In genomic region chr1:159091547-159092397, GRCh38 we compare ENCODE assay signal across 9 cellular contexts. TPM values are rescaled to one million over a fixed set of nuclear protein-coding genes. Genes with fewer than 3 reads are reported as not detected.
DNase-seq lines count a peak whose midpoint lies in the region; ATAC-seq and TF ChIP-seq lines count a peak whose summit lies in the region.
"Had no signal": no experiment of that assay in that cellular context is flagged by ENCODE, and none has a peak within 500 bp of the region (broad histone marks: within the 10 kb centered on the region; RNA-seq: fewer than 3 reads in every experiment).

No MANE protein-coding gene starts in this region.

- H3K4me2 ChIP-seq in fibroblast of lung (ENCODE audit: extremely low read depth, insufficient read depth, low read length): peak overlapping the region; percentile 48

- H3K4me1 Mint-ChIP-seq in MCF 10A (ENCODE audit: insufficient read depth, unreplicated experiment): peaks cover 32% of the 10 kb centered on the region
- peaks cover 23% of the 10 kb centered on the region for H3K4me1 Mint-ChIP-seq in T-helper 17 cell
- no peaks in the 10 kb centered on the region for H3K4me1 Mint-ChIP-seq in CD4-positive, alpha-beta T cell (ENCODE audit: low read depth)

- DNase-seq in MCF 10A (ENCODE audit: unreplicated experiment) (peak; percentile 88), breast epithelium (ENCODE audit: low spot score in 2 of 2) (no peak), T-helper 17 cell (no peak), fibroblast of lung (ENCODE audit: low read depth in 2 of 2) (peak; percentile 82 to 85), upper lobe of right lung (no peak), GM19238 (ENCODE audit: insufficient read length, low spot score) (no peak)
- DNase-seq in CD4-positive, alpha-beta T cell: no peak
- DNase-seq: Caco-2 had no signal

- H3K9me3 ChIP-seq in breast epithelium: no peaks in the 10 kb centered on the region
- no peaks in the 10 kb centered on the region for H3K9me3 ChIP-seq in T-helper 17 cell (ENCODE audit: control insufficient read depth, low read length, poor library complexity, severe bottlenecking)
- no peaks in the 10 kb centered on the region for H3K9me3 ChIP-seq in fibroblast of lung (ENCODE audit: control insufficient read depth, insufficient read depth, low read depth, low read length)
- no peaks in the 10 kb centered on the region for H3K9me3 ChIP-seq in upper lobe of right lung
- H3K9me3 ChIP-seq in CD4-positive, alpha-beta T cell (ENCODE audit: control insufficient read depth, low read length): no peaks in the 10 kb centered on the region
- H3K9me3 ChIP-seq: Caco-2 had no signal

- H3K4me1 ChIP-seq in breast epithelium: no peaks in the 10 kb centered on the region
- H3K4me1 ChIP-seq in fibroblast of lung (ENCODE audit: control insufficient read depth, extremely low read depth, insufficient read depth, low read length): peaks cover 16% of the 10 kb centered on the region
- H3K4me1 ChIP-seq in upper lobe of right lung: no peaks in the 10 kb centered on the region
- H3K4me1 ChIP-seq: Caco-2 had no signal

- H3K36me3 Mint-ChIP-seq in MCF 10A (ENCODE audit: insufficient read depth, unreplicated experiment): no peaks in the 10 kb centered on the region
- no peaks in the 10 kb centered on the region for H3K36me3 Mint-ChIP-seq in T-helper 17 cell (ENCODE audit: low read depth)
- no peaks in the 10 kb centered on the region for H3K36me3 Mint-ChIP-seq in CD4-positive, alpha-beta T cell (ENCODE audit: low read depth)

- intact Hi-C loops in MCF 10A (cut with micrococcal nuclease) (no loop called here), breast epithelium (cut with DNase I; ENCODE audit: low total_unique reads) (no loop called here), upper lobe of right lung (cut with DNase I) (no loop called here)
- intact Hi-C loops in CD4-positive, alpha-beta T cell (cut with DNase I, micrococcal nuclease): no loop called here

- peak; percentile 56 for ATAC-seq in T-helper 17 cell
- ATAC-seq in upper lobe of right lung: peak; percentile 50
- ATAC-seq in CD4-positive, alpha-beta T cell (ENCODE audit: poor library complexity): no peak
- ATAC-seq in HG02840 (IDR thresholded peaks at IDR 0.05; ENCODE audit: low FRiP score, unreplicated experiment): no peak

- no peaks in the 10 kb centered on the region for H4K20me1 ChIP-seq in fibroblast of lung (ENCODE audit: control insufficient read depth, extremely low read depth, insufficient read depth, low read length)

- no peaks in the 10 kb centered on the region for H3K36me3 ChIP-seq in breast epithelium
- H3K36me3 ChIP-seq in fibroblast of lung (ENCODE audit: control insufficient read depth, insufficient read depth, low read length): no peaks in the 10 kb centered on the region
- no peaks in the 10 kb centered on the region for H3K36me3 ChIP-seq in upper lobe of right lung

- H3K27ac Mint-ChIP-seq in MCF 10A (ENCODE audit: low read depth, unreplicated experiment) (peak overlapping the region; percentile 61), T-helper 17 cell (peak overlapping the region; percentile 87)
- no peak overlapping the region for H3K27ac Mint-ChIP-seq in CD4-positive, alpha-beta T cell

- H3K4me3 ChIP-seq in breast epithelium: no peak overlapping the region
- no peak overlapping the region for H3K4me3 ChIP-seq in fibroblast of lung (replicated peaks in 1 of 4; ENCODE audit: control extremely low read depth in 1 of 4, insufficient read depth in 1 of 4, low read depth in 3 of 4, low read length in 4 of 4)
- H3K4me3 ChIP-seq in upper lobe of right lung: no peak overlapping the region

- H3K27me3 Mint-ChIP-seq in MCF 10A (ENCODE audit: insufficient read depth, unreplicated experiment) (no peaks in the 10 kb centered on the region), T-helper 17 cell (no peaks in the 10 kb centered on the region)
- H3K27me3 Mint-ChIP-seq in CD4-positive, alpha-beta T cell: peaks cover 4% of the 10 kb centered on the region

- no peak overlapping the region for H3K27ac ChIP-seq in breast epithelium
- peak overlapping the region; percentile 56 for H3K27ac ChIP-seq in fibroblast of lung (ENCODE audit: insufficient read depth, low read length)
- no peak overlapping the region for H3K27ac ChIP-seq in upper lobe of right lung
- H3K27ac ChIP-seq in CD4-positive, alpha-beta T cell (ENCODE audit: low read depth, low read length): no peak overlapping the region

- TF ChIP-seq POLR2A in breast epithelium (IDR thresholded peaks at IDR 0.05): no peak

- H3K9ac ChIP-seq in fibroblast of lung (ENCODE audit: insufficient read depth, low read length): no peak overlapping the region

- H3K9me3 Mint-ChIP-seq in MCF 10A (ENCODE audit: unreplicated experiment): no peaks in the 10 kb centered on the region
- H3K9me3 Mint-ChIP-seq in CD4-positive, alpha-beta T cell: no peaks in the 10 kb centered on the region

- POLR2A ChIA-PET in MCF 10A (lab: Yijun Ruan, JAX): interaction anchor here (0.6 to 1.4 kb wide), 9 partner anchors 10 to 1959 kb away, joined by 3 to 5 read pairs (median 3); partner anchors contain the start of gene IFI16
- POLR2A ChIA-PET in CD4-positive, alpha-beta T cell (lab: Charles Lee): no interaction called here

- BruUV-seq in MCF 10A (replicated peaks; lab: Mats Ljungman, UMichigan): no TSS peak

- no peaks in the 10 kb centered on the region for H3K79me2 ChIP-seq in fibroblast of lung (ENCODE audit: control insufficient read depth, insufficient read depth, low read length)

- H3K27me3 ChIP-seq in breast epithelium: no peaks in the 10 kb centered on the region
- no peaks in the 10 kb centered on the region for H3K27me3 ChIP-seq in fibroblast of lung (ENCODE audit: control insufficient read depth, insufficient read depth, low read length)
- H3K27me3 ChIP-seq in upper lobe of right lung: no peaks in the 10 kb centered on the region
- no peaks in the 10 kb centered on the region for H3K27me3 ChIP-seq in CD4-positive, alpha-beta T cell (ENCODE audit: control insufficient read depth, insufficient read depth, low read length)

- CTCF ChIA-PET in MCF 10A (lab: Yijun Ruan, JAX): interaction anchor here (0.6 to 2.7 kb wide), 6 partner anchors 13 to 1110 kb away, joined by 3 to 12 read pairs (median 4); no protein-coding TSS in a partner anchor
- CTCF ChIA-PET in CD4-positive, alpha-beta T cell (lab: Charles Lee): no interaction called here

- TF ChIP-seq CTCF in MCF 10A (IDR thresholded peaks at IDR 0.05; ENCODE audit: unreplicated experiment): no peak
- no peak for TF ChIP-seq CTCF in breast epithelium (IDR thresholded peaks at IDR 0.05)
- TF ChIP-seq CTCF in fibroblast of lung (conservative IDR thresholded peaks at IDR 0.05 in 1 of 2, IDR thresholded peaks at IDR 0.05 in 1 of 2; ENCODE audit: low read depth in 1 of 2, low read length in 2 of 2): no peak
- no peak for TF ChIP-seq CTCF in upper lobe of right lung (IDR thresholded peaks at IDR 0.05)
- no peak for TF ChIP-seq CTCF in CD4-positive, alpha-beta T cell (IDR thresholded peaks at IDR 0.05)

- H3K4me3 Mint-ChIP-seq in MCF 10A (ENCODE audit: unreplicated experiment) (peak overlapping the region; percentile 6), T-helper 17 cell (no peak overlapping the region)
- H3K4me3 Mint-ChIP-seq in CD4-positive, alpha-beta T cell: no peak overlapping the region

- H2AFZ ChIP-seq in fibroblast of lung (ENCODE audit: low read length): peak overlapping the region; percentile 43

RNA-seq across cellular contexts. Expression of gene AIM2, which starts 15.2 kb away (rescaled TPM):
- not detected in 2 replicates for total RNA-seq in MCF 10A (2022)
- 1 to 10 TPM in 1 of 3 donors, under 1 TPM in 2; 0.32 to 1.6 (median 0.73) TPM for total RNA-seq in breast epithelium
- 1 to 10 TPM; 3.4 to 6.0 TPM for total RNA-seq in T-helper 17 cell
- total RNA-seq in fibroblast of lung: not detected in 2 replicates
- polyA plus RNA-seq in fibroblast of lung: not detected in 2 replicates
- polyA plus RNA-seq in fibroblast of lung (2012): not detected in 2 replicates
- polyA minus RNA-seq in fibroblast of lung (ENCODE audit: low replicate concordance): not detected in 2 replicates
- 3.0 TPM for total RNA-seq in upper lobe of right lung
- under 1 TPM; 0.36 to 0.74 TPM for total RNA-seq in CD4-positive, alpha-beta T cell
- total RNA-seq: Caco-2 had no signal

Comparison
In these comparisons a context has a peak if more than half of its experiments do, and no peak if none do; other contexts are left out.
1. DNase-seq: peak in MCF 10A (single experiment) and fibroblast of lung (2 of 2); none in breast epithelium (0 of 2), T-helper 17 cell (0 of 3), upper lobe of right lung (single experiment), CD4-positive, alpha-beta T cell (0 of 10) and GM19238 (single experiment).
2. ATAC-seq: peak in T-helper 17 cell (single experiment) and upper lobe of right lung (single experiment); none in CD4-positive, alpha-beta T cell (single experiment) and HG02840 (single experiment).